Comparison of ENCODE assay signal across 9 cellular contexts in genomic region chr12:53071591-53072551, GRCh38. TPM values are rescaled to one million over a fixed set of nuclear protein-coding genes. Genes with fewer than 3 reads are reported as not detected.
DNase-seq lines count a peak whose midpoint lies in the region; ATAC-seq and TF ChIP-seq lines count a peak whose summit lies in the region.
"Had no signal": no experiment of that assay in that cellular context is flagged by ENCODE, and none has a peak within 500 bp of the region (broad histone marks: within the 10 kb centered on the region; RNA-seq: fewer than 3 reads in every experiment).

No MANE protein-coding gene starts in this region.

- peaks cover 58% of the 10 kb centered on the region for H3K4me1 ChIP-seq in lower lobe of right lung
- H3K4me1 ChIP-seq in thymus (ENCODE audit: control insufficient read depth, insufficient read depth, low read length): no peaks in the 10 kb centered on the region

- H3K36me3 ChIP-seq in lower lobe of right lung (peaks cover 76% of the 10 kb centered on the region), thymus (ENCODE audit: control insufficient read depth, insufficient read depth) (peaks cover 61% of the 10 kb centered on the region)

- H3K27ac Mint-ChIP-seq in T-cell: peak overlapping the region in 1 of 2 donors; percentile 16

- H3K4me3 ChIP-seq in choroid plexus epithelial cell (ENCODE audit: low read depth, low read length) (no peak overlapping the region), lower lobe of right lung (no peak overlapping the region), thymus (ENCODE audit: low read length) (no peak overlapping the region)

- 90% methylated on average over 11 of the region's 11 CpGs for WGBS in thymus

- H3K27me3 ChIP-seq in lower lobe of right lung (ENCODE audit: low read depth) (no peaks in the 10 kb centered on the region), thymus (ENCODE audit: control insufficient read depth, insufficient read depth) (no peaks in the 10 kb centered on the region)

- H3K9me3 Mint-ChIP-seq in T-cell: no peaks in the 10 kb centered on the region

- H3K27ac ChIP-seq in lower lobe of right lung (peak overlapping the region; percentile 36), thymus (ENCODE audit: low read depth) (peak overlapping the region; percentile 68)

- no peaks in the 10 kb centered on the region for H3K27me3 Mint-ChIP-seq in T-cell

- no peak overlapping the region for H3K4me3 Mint-ChIP-seq in T-cell

- ATAC-seq in lower lobe of right lung (no peak), T-cell (replicated peaks in 1 of 4) (no peak)

- H3K36me3 Mint-ChIP-seq in T-cell: peaks cover 42% of the 10 kb centered on the region

- peak; percentile 54 for DNase-seq in NCI-H1092 treated with DMSO at 0.1 percent for 48 hours (lab: John Stamatoyannopoulos, UW)
- DNase-seq in NCI-H1092 (lab: John Stamatoyannopoulos, UW): no peak
- peak; percentile 69 for DNase-seq in choroid plexus epithelial cell (ENCODE audit: low read depth)
- DNase-seq in lower lobe of right lung: no peak
- DNase-seq in germinal center (ENCODE audit: low spot score): no peak
- DNase-seq in T-cell: no peak
- no peak for DNase-seq in globus pallidus (ENCODE audit: low spot score)

- H3K9me3 ChIP-seq in lower lobe of right lung (no peaks in the 10 kb centered on the region), thymus (ENCODE audit: control insufficient read depth) (no peaks in the 10 kb centered on the region)

- peaks cover 30 to 33% (median 33%) of the 10 kb centered on the region in 3 donors for H3K4me1 Mint-ChIP-seq in T-cell

- POLR2A ChIA-PET in T-cell (lab: Charles Lee): interaction anchor here in 1 of 2 donors (0.6 to 0.7 kb wide), 2 partner anchors 96 to 388 kb away, joined by 4 to 5 read pairs; no protein-coding TSS in a partner anchor

- intact Hi-C loops in lower lobe of right lung (cut with DNase I): no loop called here

- CTCF ChIA-PET in T-cell (lab: Charles Lee): interaction anchor here (0.6 to 0.8 kb wide), 5 partner anchors 28 to 653 kb away, joined by 3 to 4 read pairs (median 3); partner anchors contain the start of genes AAAS (in 1 of the 2) and SOAT2 (in 1 of the 2)

- TF ChIP-seq CTCF in choroid plexus epithelial cell (conservative IDR thresholded peaks at IDR 0.05; ENCODE audit: low read depth, low read length) (peak; percentile 52), lower lobe of right lung (IDR thresholded peaks at IDR 0.05) (no peak)

RNA-seq across cellular contexts. Expression of gene SPRYD3, which starts 7.3 kb away (rescaled TPM):
- total RNA-seq in lower lobe of right lung: 47.9 TPM
- 17.3 TPM for polyA plus RNA-seq in thymus
- total RNA-seq in T-cell: 10 to 100 TPM; 29.3 to 65.0 (median 58.2) TPM

RNA-seq across cellular contexts. Expression of gene TNS2, which starts 22.0 kb away (rescaled TPM):
- total RNA-seq in lower lobe of right lung: 186 TPM
- polyA plus RNA-seq in thymus: 40.4 TPM
- 1 to 10 TPM; 2.5 to 5.1 (median 3.0) TPM for total RNA-seq in T-cell

RNA-seq across cellular contexts. Expression of gene IGFBP6, which starts 25.6 kb away (rescaled TPM):
- total RNA-seq in lower lobe of right lung (58.5 TPM), T-cell (1 to 10 TPM in 1 of 5 donors, under 1 TPM in 2, not detected in 2; 0.67 to 1.4 (median 0.79) TPM)
- polyA plus RNA-seq in thymus: 27.4 TPM

RNA-seq across cellular contexts. Expression of gene SOAT2, which starts 31.4 kb away (rescaled TPM):
- total RNA-seq in lower lobe of right lung (not detected), T-cell (1 to 10 TPM in 2 of 5 donors, under 1 TPM in 3; 0.82 to 1.6 (median 0.89) TPM)
- 0.71 TPM for polyA plus RNA-seq in thymus
- total RNA-seq: dermis microvascular lymphatic vessel endothelial cell had no signal

Comparison
In these comparisons a context has a peak if more than half of its experiments do, and no peak if none do; other contexts are left out.
1. DNase-seq: peak in NCI-H1092 treated with DMSO at 0.1 percent for 48 hours (single experiment) and choroid plexus epithelial cell (single experiment); none in NCI-H1092 (single experiment), lower lobe of right lung (single experiment), germinal center (single experiment), T-cell (0 of 34) and globus pallidus (single experiment).
2. RNA of gene TNS2, which starts 22.0 kb away (total RNA-seq): 186 TPM in lower lobe of right lung (single experiment); 2.5 to 5.1 TPM in T-cell; every median in the first group is over 10 times any median in the second.
3. RNA of gene IGFBP6, which starts 25.6 kb away (total RNA-seq): 58.5 TPM in lower lobe of right lung (single experiment); 0.67 to 1.4 TPM in T-cell; every median in the first group is over 10 times any median in the second.